In genomic region chr7:50379082-50379481, GRCh38 we compare ENCODE assay signal across 11 cellular contexts.
DNase-seq lines count a peak whose midpoint lies in the region; ATAC-seq, FAIRE-seq and TF ChIP-seq lines count a peak whose summit lies in the region.
"Had no signal": no experiment of that assay in that cellular context is flagged by ENCODE, and none has a peak within 500 bp of the region (broad histone marks: within the 10 kb centered on the region; RNA-seq: fewer than 3 reads in every experiment).

No MANE protein-coding gene starts in this region.

- no peak for TF ChIP-seq EP300 in HepG2 (IDR thresholded peaks at IDR 0.05; ENCODE audit: low read depth in 2 of 2, low read length in 2 of 2)
- no peak for TF ChIP-seq EP300 in HepG2 (CRISPR knock-in tag; IDR thresholded peaks at IDR 0.05; ENCODE audit: borderline replicate concordance)
- no peak for TF ChIP-seq EP300 in esophagus muscularis mucosa (IDR thresholded peaks at IDR 0.05)

- H3K27me3 ChIP-seq in HepG2 (ENCODE audit: control insufficient read depth in 1 of 2, insufficient read depth in 2 of 2, low read length in 2 of 2) (peaks cover 0 to 29% of the 10 kb centered on the region in 2 experiments; a peak in 3 of 5 replicates), esophagus muscularis mucosa (peaks cover 0 to 24% (median 0%) of the 10 kb centered on the region in 4 donors), dorsolateral prefrontal cortex (peaks cover 0 to 12% (median 0%) of the 10 kb centered on the region in 45 donors)
- H3K27me3 ChIP-seq: suprapubic skin had no signal

- no peak for FAIRE-seq in HepG2 (lab: Jason Lieb, UNC)
- FAIRE-seq: colon had no signal

- no peaks in the 10 kb centered on the region for H3K4me1 ChIP-seq in HepG2 (ENCODE audit: insufficient read depth, low read length)
- no peaks in the 10 kb centered on the region for H3K4me1 ChIP-seq in esophagus muscularis mucosa
- H3K4me1 ChIP-seq: suprapubic skin had no signal

- intact Hi-C loops in HepG2 (cut with micrococcal nuclease; ENCODE audit: unreplicated experiment): no loop called here
- intact Hi-C loops in esophagus muscularis mucosa (cut with DNase I): no loop called here
- intact Hi-C loops in dorsolateral prefrontal cortex (cut with DNase I): no loop called here

- no peaks in the 10 kb centered on the region for H4K20me1 ChIP-seq in HepG2 (ENCODE audit: insufficient read depth, low read length)

- DNase-seq in DMS153 treated with DMSO at 0.1 percent for 48 hours (lab: John Stamatoyannopoulos, UW; ENCODE audit: unreplicated experiment) (peak; percentile 98), NCI-H1436 (lab: John Stamatoyannopoulos, UW) (peak; percentile 66), HepG2 (ENCODE audit: low spot score) (peak; percentile 1), esophagus muscularis mucosa (ENCODE audit: extremely low spot score) (no peak), dorsolateral prefrontal cortex (no peak)
- DNase-seq: left colon had no signal

- H3K9me3 ChIP-seq in HepG2 (ENCODE audit: low read length): no peaks in the 10 kb centered on the region
- no peaks in the 10 kb centered on the region for H3K9me3 ChIP-seq in esophagus muscularis mucosa
- H3K9me3 ChIP-seq: suprapubic skin had no signal

- TF ChIP-seq RAD21 in HepG2 (CRISPR knock-in tag; IDR thresholded peaks at IDR 0.05): no peak

- ATAC-seq in HepG2 (peak; percentile 85), HG03432 (IDR thresholded peaks at IDR 0.05; ENCODE audit: unreplicated experiment) (no peak), HG02798 (IDR thresholded peaks at IDR 0.05; ENCODE audit: poor library complexity, unreplicated experiment) (no peak)
- ATAC-seq: left colon had no signal

- H3K4me3 ChIP-seq in HepG2 (replicated peaks in 1 of 3; ENCODE audit: insufficient read depth in 1 of 3, low read depth in 2 of 3, low read length in 3 of 3): no peak overlapping the region
- H3K4me3 ChIP-seq in esophagus muscularis mucosa: no peak overlapping the region
- H3K4me3 ChIP-seq in dorsolateral prefrontal cortex: no peak overlapping the region
- H3K4me3 ChIP-seq: suprapubic skin had no signal

- no peaks in the 10 kb centered on the region for H3K36me3 ChIP-seq in HepG2 (replicated peaks in 1 of 2; ENCODE audit: control insufficient read depth in 1 of 2, insufficient read depth in 2 of 2, low read length in 2 of 2)
- H3K36me3 ChIP-seq in esophagus muscularis mucosa: no peaks in the 10 kb centered on the region
- H3K36me3 ChIP-seq: suprapubic skin had no signal

- WGBS in HepG2 (ENCODE audit: low lambda C conversion rate): 10% methylated on average over 7 of the region's 10 CpGs
- 47% methylated on average over 7 of the region's 10 CpGs for WGBS in esophagus muscularis mucosa

- H3K36me3 Mint-ChIP-seq in activated naive CD8-positive, alpha-beta T cell: peaks cover 32% of the 10 kb centered on the region

- H3K27me3 Mint-ChIP-seq in activated naive CD8-positive, alpha-beta T cell: no peaks in the 10 kb centered on the region

- H3K4me2 ChIP-seq in HepG2 (ENCODE audit: low read depth, low read length): no peak overlapping the region

- no TSS peak for BruUV-seq in HepG2 (replicated peaks; lab: Mats Ljungman, UMichigan)

- no peak overlapping the region for H2AFZ ChIP-seq in HepG2 (ENCODE audit: low read length)

- no peaks in the 10 kb centered on the region for H3K9me3 Mint-ChIP-seq in activated naive CD8-positive, alpha-beta T cell (ENCODE audit: low read depth)

- no peak overlapping the region for H3K9ac ChIP-seq in HepG2 (ENCODE audit: insufficient read depth, low read depth, low read length)

- POLR2A ChIA-PET in HepG2 (lab: Yijun Ruan, JAX): no interaction called here

- H3K27ac ChIP-seq in HepG2 (ENCODE audit: extremely low read length, insufficient read depth, low read length) (no peak overlapping the region), esophagus muscularis mucosa (replicated peaks in 1 of 4) (no peak overlapping the region), dorsolateral prefrontal cortex (no peak overlapping the region)
- H3K27ac ChIP-seq: suprapubic skin had no signal

- peak overlapping the region; percentile 86 for H3K27ac Mint-ChIP-seq in activated naive CD8-positive, alpha-beta T cell

- TF ChIP-seq CTCF in HepG2 (CRISPR knock-in tag; IDR thresholded peaks at IDR 0.05) (no peak), esophagus muscularis mucosa (IDR thresholded peaks at IDR 0.05) (no peak), dorsolateral prefrontal cortex (IDR thresholded peaks at IDR 0.05 in 54 of 56, conservative IDR thresholded peaks at IDR 0.05 in 2 of 56; ENCODE audit: low read depth in 1 of 56, partially characterized antibody in 56 of 56) (no peak)

- CTCF ChIA-PET in HepG2 (lab: Yijun Ruan, JAX; ENCODE audit: low intra/inter-chr PET ratio, low total read pairs): no interaction called here

- H3K4me1 Mint-ChIP-seq in activated naive CD8-positive, alpha-beta T cell (ENCODE audit: low read depth): peaks cover 95% of the 10 kb centered on the region

- in situ Hi-C loops in HepG2 (cut with HindIII; ENCODE audit: extremely low pct_ligation_motif_present, low pct_unique_long_range_greater_than_20kb): no loop called here

- no peak for TF ChIP-seq POLR2A in HepG2 (IDR thresholded peaks at IDR 0.05; ENCODE audit: insufficient read depth in 1 of 2, low read depth in 2 of 2, low read length in 2 of 2)
- no peak for TF ChIP-seq POLR2A in esophagus muscularis mucosa (IDR thresholded peaks at IDR 0.05; ENCODE audit: low read depth)

- H3K4me3 Mint-ChIP-seq in activated naive CD8-positive, alpha-beta T cell: no peak overlapping the region

- no peaks in the 10 kb centered on the region for H3K79me2 ChIP-seq in HepG2 (ENCODE audit: insufficient read depth, low read length)

TF ChIP-seq in HepG2, 621 proteins besides CTCF, POLR2A, EP300 and RAD21:
- no peak for TF ChIP-seq ATRX (CRISPR knock-in tag; IDR thresholded peaks at IDR 0.05; ENCODE audit: borderline replicate concordance)
- TF ChIP-seq REST (IDR thresholded peaks at IDR 0.05; ENCODE audit: borderline replicate concordance in 1 of 2, low read depth in 1 of 2, low read length in 2 of 2): no peak
- TF ChIP-seq CENPBD1 (CRISPR knock-in tag; IDR thresholded peaks at IDR 0.05; ENCODE audit: borderline replicate concordance, low read depth): no peak
- no peak for TF ChIP-seq ZFP1 (CRISPR knock-in tag; IDR thresholded peaks at IDR 0.05)
- no peak for TF ChIP-seq ZNF264 (CRISPR knock-in tag; IDR thresholded peaks at IDR 0.05)
- no peak for TF ChIP-seq MYPOP (CRISPR knock-in tag; IDR thresholded peaks at IDR 0.05)

Comparison
In these comparisons a context has a peak if more than half of its experiments do, and no peak if none do; other contexts are left out.
1. DNase-seq: peak in DMS153 treated with DMSO at 0.1 percent for 48 hours (single experiment), NCI-H1436 (single experiment) and HepG2 (single experiment); none in esophagus muscularis mucosa (single experiment) and dorsolateral prefrontal cortex (0 of 10).